Comparison of ENCODE assay signal across 26 cellular contexts in the genomic region with DNA sequence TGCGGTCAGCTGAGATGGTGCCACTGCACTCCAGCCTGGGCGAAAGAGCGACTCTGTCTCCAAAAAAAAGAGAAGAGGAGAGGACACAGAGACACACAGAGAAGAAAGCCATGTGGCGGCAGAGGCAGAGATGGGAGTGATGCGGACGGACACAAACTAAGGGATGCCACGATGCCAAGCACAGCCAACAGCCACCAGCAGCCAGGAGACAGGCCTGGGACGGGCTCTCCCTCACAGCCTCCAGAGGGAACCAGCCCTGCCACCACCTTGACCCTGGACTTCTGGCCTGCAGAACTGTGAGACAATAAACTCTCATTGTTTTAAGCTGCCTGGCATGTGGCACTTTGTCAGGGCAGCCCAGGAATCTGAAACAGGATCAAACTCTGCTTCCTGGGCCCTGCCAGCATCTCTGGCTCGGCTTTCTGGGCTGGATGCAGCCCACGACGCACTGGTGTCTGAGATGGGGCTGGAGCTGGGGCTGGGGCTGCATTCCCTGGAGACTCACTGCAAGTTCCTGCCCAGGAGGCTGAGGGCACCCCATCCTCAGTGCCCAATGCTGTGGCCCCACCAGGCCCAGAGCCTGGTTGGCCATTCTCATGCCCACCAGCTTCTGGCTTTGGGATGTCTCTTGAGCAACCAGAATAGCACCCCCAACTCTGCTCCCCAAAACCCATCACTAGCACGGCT. TPM values are rescaled to one million over a fixed set of nuclear protein-coding genes. Genes with fewer than 3 reads are reported as not detected.
"Had no signal": no experiment of that assay in that cellular context is flagged by ENCODE, and none has a peak within 500 bp of the region (broad histone marks: within the 10 kb centered on the region; RNA-seq: fewer than 3 reads in every experiment).

No MANE protein-coding gene starts in this region.

- H3K9me3 Mint-ChIP-seq: activated naive CD8-positive, alpha-beta T cell treated with anti-CD3 and anti-CD28 coated beads for 36 hours; activated T-cell treated with anti-CD3 and anti-CD28 coated beads, Interleukin-2, amount 50 U/mL, for 4 hours; immature natural killer cell; nephron progenitor cell; stimulated activated naive CD8-positive, alpha-beta T cell treated with anti-CD3 and anti-CD28 coated beads, Interleukin-15, Interleukin-2, amounts not matched to agents 100 ng/mL and 50 ng/mL, for 24 hours had no signal

- ATAC-seq: activated T-cell treated with anti-CD3 and anti-CD28 coated beads, Interleukin-2, amount 50 U/mL, for 4 hours; right cardiac atrium had no signal

- H3K36me3 ChIP-seq: left ventricle myocardium inferior, tibial artery, uterus, WERI-Rb-1 had no signal

- H3K36me3 Mint-ChIP-seq: immature natural killer cell had no signal

- FAIRE-seq: astrocyte, TTC549 had no signal

- H3K4me3 Mint-ChIP-seq: activated naive CD8-positive, alpha-beta T cell treated with anti-CD3 and anti-CD28 coated beads for 36 hours; activated T-cell treated with anti-CD3 and anti-CD28 coated beads, Interleukin-2, amount 50 U/mL, for 4 hours; immature natural killer cell; nephron progenitor cell; stimulated activated naive CD8-positive, alpha-beta T cell treated with anti-CD3 and anti-CD28 coated beads, Interleukin-15, Interleukin-2, amounts not matched to agents 100 ng/mL and 50 ng/mL, for 24 hours had no signal

- H3K9ac ChIP-seq: parathyroid adenoma had no signal

- H3K27ac Mint-ChIP-seq: activated naive CD8-positive, alpha-beta T cell treated with anti-CD3 and anti-CD28 coated beads for 36 hours; nephron progenitor cell; stimulated activated naive CD8-positive, alpha-beta T cell treated with anti-CD3 and anti-CD28 coated beads, Interleukin-15, Interleukin-2, amounts not matched to agents 100 ng/mL and 50 ng/mL, for 24 hours had no signal

- H3K27me3 ChIP-seq: uterus had no signal

- DNase-seq: activated CD8-positive, alpha-beta memory T cell treated with anti-CD3 and anti-CD28 coated beads, Interleukin-2, amount 50 U/mL, for 48 hours; activated naive CD4-positive, alpha-beta T cell treated with Interleukin-2 at 50 U/mL for 16 hours; activated naive CD8-positive, alpha-beta T cell treated with anti-CD3 and anti-CD28 coated beads for 36 hours; activated T-cell treated with anti-CD3 and anti-CD28 coated beads, Interleukin-2, amount 50 U/mL, for 4 hours; central memory CD4-positive, alpha-beta T cell; dermis blood vessel endothelial cell; effector CD8-positive, alpha-beta T cell; erythroblast; foreskin fibroblast; immature natural killer cell; kidney glomerular epithelial cell; left ventricle myocardium inferior; nephron progenitor cell; nucleus accumbens; stimulated activated CD4-positive, alpha-beta T cell treated with anti-CD3 and anti-CD28 coated beads, Interleukin-12 subunit alpha, Interleukin-12 subunit beta, amount 100 ng/mL, for 4 hours; stimulated activated CD4-positive, alpha-beta T cell treated with anti-CD3 and anti-CD28 coated beads, Interleukin-4, amount 100 ng/mL, for 4 hours; substantia nigra; tibial artery; uterus; WERI-Rb-1 had no signal

- H3K27ac ChIP-seq: left ventricle myocardium inferior, parathyroid adenoma, tibial artery, uterus, WERI-Rb-1 had no signal

- H3K9me3 ChIP-seq: left ventricle myocardium inferior, tibial artery, uterus had no signal

- H2AFZ ChIP-seq: parathyroid adenoma had no signal

- H3K79me2 ChIP-seq: parathyroid adenoma had no signal

- H3K4me3 ChIP-seq: left ventricle myocardium inferior, tibial artery, uterus had no signal

RNA-seq across cellular contexts. Expression of a gene that starts 3.0 kb away (rescaled TPM):
- total RNA-seq: activated CD8-positive, alpha-beta memory T cell treated with anti-CD3 and anti-CD28 coated beads for 36 hours; activated naive CD8-positive, alpha-beta T cell treated with anti-CD3 and anti-CD28 coated beads for 36 hours; astrocyte had no signal
